ENCODE assay signal across 10 cellular contexts in genomic region chr16:24508614-24509013, GRCh38. TPM values are rescaled to one million over a fixed set of nuclear protein-coding genes. Genes with fewer than 3 reads are reported as not detected.
A peak's percentile ranks its signal among the peaks of the same experiment; 100 is the strongest.
DNase-seq lines count a peak whose midpoint lies in the region; TF ChIP-seq lines count a peak whose summit lies in the region.
"Had no signal": no experiment of that assay in that cellular context is flagged by ENCODE, and none has a peak within 500 bp of the region (broad histone marks: within the 10 kb centered on the region; RNA-seq: fewer than 3 reads in every experiment).

No MANE protein-coding gene starts in this region.

- no peaks in the 10 kb centered on the region for H3K27me3 ChIP-seq in mesendoderm (ENCODE audit: insufficient read depth, low read length, poor library complexity)

- H3K4ac ChIP-seq in mesendoderm (ENCODE audit: low read depth, low read length), result no peak overlapping the region

- H4K5ac ChIP-seq in mesendoderm (ENCODE audit: low read length), result no peak overlapping the region

- H2BK5ac ChIP-seq in mesendoderm (ENCODE audit: low read length), result no peak overlapping the region

- no peaks in the 10 kb centered on the region for H3K79me2 ChIP-seq in mesendoderm (ENCODE audit: control insufficient read depth, insufficient read depth, low read length)

- no peak overlapping the region for H3K18ac ChIP-seq in mesendoderm (ENCODE audit: low read length)

- DNase-seq in Daoy (ENCODE audit: low read depth) (peak; percentile 61), NCI-H82 (lab: John Stamatoyannopoulos, UW) (peak; percentile 65), choroid plexus epithelial cell (ENCODE audit: low read depth) (peak; percentile 78), mesendoderm (peak; percentile 45), SHP77 (lab: John Stamatoyannopoulos, UW) (no peak), SKM-1 (lab: John Stamatoyannopoulos, UW; ENCODE audit: unreplicated experiment) (no peak), HuH-7 (ENCODE audit: low spot score) (no peak), NCI-H2081 treated with DMSO at 0.1 percent for 48 hours (lab: John Stamatoyannopoulos, UW) (no peak)
- DNase-seq: stimulated activated CD4-positive, alpha-beta T cell treated with anti-CD3 and anti-CD28 coated beads, Interleukin-4, amount 100 ng/mL, for 1 hour had no signal

- no peak overlapping the region for H2BK120ac ChIP-seq in mesendoderm (ENCODE audit: low read depth, low read length)

- no peak overlapping the region for H3K23ac ChIP-seq in mesendoderm (ENCODE audit: low read length)

- no peak overlapping the region for H4K8ac ChIP-seq in mesendoderm (ENCODE audit: low read depth, low read length)

- WGBS in mesendoderm (ENCODE audit: extremely low coverage, insufficient coverage, low lambda C conversion rate), result no CpG with 5 or more reads among the region's 3 CpGs

- no peak for TF ChIP-seq CTCF in choroid plexus epithelial cell (conservative IDR thresholded peaks at IDR 0.05; ENCODE audit: low read depth, low read length)

- no peak overlapping the region for H3K27ac ChIP-seq in mesendoderm (ENCODE audit: low read depth, low read length)
- H3K27ac ChIP-seq: KMS-11 had no signal

- no peaks in the 10 kb centered on the region for H3K79me1 ChIP-seq in mesendoderm (ENCODE audit: low read length)

- H2AK5ac ChIP-seq in mesendoderm (ENCODE audit: low read length), result no peak overlapping the region

- no peak overlapping the region for H2BK15ac ChIP-seq in mesendoderm (replicated peaks; ENCODE audit: low read depth)

- H3K56ac ChIP-seq in mesendoderm (ENCODE audit: low read length), result no peak overlapping the region

- no peak overlapping the region for H3K4me2 ChIP-seq in mesendoderm (ENCODE audit: low read length)
- H3K4me2 ChIP-seq: KMS-11 had no signal

- H3K4me1 ChIP-seq in mesendoderm (ENCODE audit: control insufficient read depth, low read depth, low read length), result no peaks in the 10 kb centered on the region

- H3K9ac ChIP-seq in mesendoderm (ENCODE audit: low read length), result no peak overlapping the region
- H3K9ac ChIP-seq: KMS-11 had no signal

- no peaks in the 10 kb centered on the region for H3K36me3 ChIP-seq in mesendoderm (ENCODE audit: control insufficient read depth, insufficient read depth, low read length)

- H3K4me3 ChIP-seq in choroid plexus epithelial cell (ENCODE audit: low read depth, low read length) (no peak overlapping the region), mesendoderm (ENCODE audit: low read length) (no peak overlapping the region)

RNA-seq across cellular contexts. Expression of gene RBBP6, which starts 30.8 kb away (rescaled TPM):
- 16.2 and 39.3 TPM in 2 replicates for total RNA-seq in Daoy (2014; rRNA removed; shearing (Covaris generic))
- polyA plus RNA-seq in mesendoderm (2013, experiment 1 of 2), result 56.7 TPM
- polyA plus RNA-seq in mesendoderm (2013, experiment 2 of 2), result 54.7 TPM

Comparison
In these comparisons a context has a peak if more than half of its experiments do, and no peak if none do; other contexts are left out.
1. DNase-seq: peak in Daoy (single experiment), NCI-H82 (single experiment), choroid plexus epithelial cell (single experiment) and mesendoderm (single experiment); none in SHP77 (0 of 2), SKM-1 (single experiment), HuH-7 (single experiment) and NCI-H2081 treated with DMSO at 0.1 percent for 48 hours (single experiment).